ENCODE assay signal across 4 cellular contexts in the genomic region with DNA sequence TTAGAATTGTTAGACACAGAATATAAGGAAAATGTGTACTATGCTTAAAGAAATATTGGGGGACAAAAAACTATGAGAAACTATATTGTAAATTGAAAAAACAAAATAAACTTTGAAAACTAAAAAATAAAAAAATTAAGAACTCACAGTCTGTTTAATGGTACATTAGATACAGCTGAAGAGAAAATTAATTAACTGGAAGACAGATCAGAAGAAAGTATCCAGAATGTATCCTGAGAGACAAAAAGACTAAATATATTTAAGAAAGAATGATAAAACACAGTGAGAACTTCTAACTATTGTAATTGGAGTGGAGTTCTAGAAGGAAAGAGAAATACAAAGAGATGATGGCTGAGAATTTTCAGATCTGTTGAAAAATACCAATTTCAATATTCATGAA.
TF ChIP-seq lines count a peak whose summit lies in the region.

No MANE protein-coding gene starts in this region.

TF ChIP-seq in SK-N-SH treated with all-trans-retinoic acid at 6 μM for 48 hours, 23 proteins besides CTCF, POLR2A, EP300 and RAD21 (continued from another document):
- TF ChIP-seq ZFP30 (CRISPR knock-in tag; IDR thresholded peaks at IDR 0.05), result peak; percentile 99

TF ChIP-seq in SK-N-SH, 30 proteins besides CTCF, POLR2A, EP300 and RAD21 (continued from another document and continues in another):
- no peak for TF ChIP-seq GATA2 (CRISPR knock-in tag; IDR thresholded peaks at IDR 0.05)
- no peak for TF ChIP-seq MEF2A (IDR thresholded peaks at IDR 0.05; ENCODE audit: borderline replicate concordance, low read depth)
- TF ChIP-seq TCF12 (IDR thresholded peaks at IDR 0.05), result no peak
- TF ChIP-seq, protein P1, sequence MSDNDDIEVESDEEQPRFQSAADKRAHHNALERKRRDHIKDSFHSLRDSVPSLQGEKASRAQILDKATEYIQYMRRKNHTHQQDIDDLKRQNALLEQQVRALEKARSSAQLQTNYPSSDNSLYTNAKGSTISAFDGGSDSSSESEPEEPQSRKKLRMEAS (IDR thresholded peaks at IDR 0.05; ENCODE audit: low read depth), result no peak
- TF ChIP-seq ELF1 (IDR thresholded peaks at IDR 0.05), result no peak
- TF ChIP-seq EZH2phosphoT487 (IDR thresholded peaks at IDR 0.05; ENCODE audit: borderline replicate concordance, low read depth), result no peak
- no peak for TF ChIP-seq ZBTB33 (IDR thresholded peaks at IDR 0.05; ENCODE audit: borderline replicate concordance, low read depth)
- no peak for TF ChIP-seq YY1 (IDR thresholded peaks at IDR 0.05; ENCODE audit: low read depth)
- TF ChIP-seq TEAD4 (IDR thresholded peaks at IDR 0.05; ENCODE audit: borderline replicate concordance, insufficient read depth), result no peak
- TF ChIP-seq USF1 (IDR thresholded peaks at IDR 0.05; ENCODE audit: borderline replicate concordance, low read depth), result no peak
- no peak for TF ChIP-seq NFIC (IDR thresholded peaks at IDR 0.05; ENCODE audit: borderline replicate concordance)
- no peak for TF ChIP-seq JUND (IDR thresholded peaks at IDR 0.05)
- TF ChIP-seq FOXM1 (IDR thresholded peaks at IDR 0.05; ENCODE audit: low read depth), result no peak

TF ChIP-seq in HEK293, 187 proteins besides CTCF, POLR2A, EP300 and RAD21:
- TF ChIP-seq SETDB1 (IDR thresholded peaks at IDR 0.05; ENCODE audit: insufficient read length, low read length), result peak; percentile 41
- TF ChIP-seq, protein P2, sequence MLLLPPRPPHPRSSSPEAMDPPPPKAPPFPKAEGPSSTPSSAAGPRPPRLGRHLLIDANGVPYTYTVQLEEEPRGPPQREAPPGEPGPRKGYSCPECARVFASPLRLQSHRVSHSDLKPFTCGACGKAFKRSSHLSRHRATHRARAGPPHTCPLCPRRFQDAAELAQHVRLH (tag by site-specific recombination; IDR thresholded peaks at IDR 0.05), result peak; percentile 79
- TF ChIP-seq, protein P3, sequence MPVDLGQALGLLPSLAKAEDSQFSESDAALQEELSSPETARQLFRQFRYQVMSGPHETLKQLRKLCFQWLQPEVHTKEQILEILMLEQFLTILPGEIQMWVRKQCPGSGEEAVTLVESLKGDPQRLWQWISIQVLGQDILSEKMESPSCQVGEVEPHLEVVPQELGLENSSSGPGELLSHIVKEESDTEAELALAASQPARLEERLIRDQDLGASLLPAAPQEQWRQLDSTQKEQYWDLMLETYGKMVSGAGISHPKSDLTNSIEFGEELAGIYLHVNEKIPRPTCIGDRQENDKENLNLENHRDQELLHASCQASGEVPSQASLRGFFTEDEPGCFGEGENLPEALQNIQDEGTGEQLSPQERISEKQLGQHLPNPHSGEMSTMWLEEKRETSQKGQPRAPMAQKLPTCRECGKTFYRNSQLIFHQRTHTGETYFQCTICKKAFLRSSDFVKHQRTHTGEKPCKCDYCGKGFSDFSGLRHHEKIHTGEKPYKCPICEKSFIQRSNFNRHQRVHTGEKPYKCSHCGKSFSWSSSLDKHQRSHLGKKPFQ (tag by site-specific recombination; IDR thresholded peaks at IDR 0.05), result no peak
- TF ChIP-seq, protein P4, sequence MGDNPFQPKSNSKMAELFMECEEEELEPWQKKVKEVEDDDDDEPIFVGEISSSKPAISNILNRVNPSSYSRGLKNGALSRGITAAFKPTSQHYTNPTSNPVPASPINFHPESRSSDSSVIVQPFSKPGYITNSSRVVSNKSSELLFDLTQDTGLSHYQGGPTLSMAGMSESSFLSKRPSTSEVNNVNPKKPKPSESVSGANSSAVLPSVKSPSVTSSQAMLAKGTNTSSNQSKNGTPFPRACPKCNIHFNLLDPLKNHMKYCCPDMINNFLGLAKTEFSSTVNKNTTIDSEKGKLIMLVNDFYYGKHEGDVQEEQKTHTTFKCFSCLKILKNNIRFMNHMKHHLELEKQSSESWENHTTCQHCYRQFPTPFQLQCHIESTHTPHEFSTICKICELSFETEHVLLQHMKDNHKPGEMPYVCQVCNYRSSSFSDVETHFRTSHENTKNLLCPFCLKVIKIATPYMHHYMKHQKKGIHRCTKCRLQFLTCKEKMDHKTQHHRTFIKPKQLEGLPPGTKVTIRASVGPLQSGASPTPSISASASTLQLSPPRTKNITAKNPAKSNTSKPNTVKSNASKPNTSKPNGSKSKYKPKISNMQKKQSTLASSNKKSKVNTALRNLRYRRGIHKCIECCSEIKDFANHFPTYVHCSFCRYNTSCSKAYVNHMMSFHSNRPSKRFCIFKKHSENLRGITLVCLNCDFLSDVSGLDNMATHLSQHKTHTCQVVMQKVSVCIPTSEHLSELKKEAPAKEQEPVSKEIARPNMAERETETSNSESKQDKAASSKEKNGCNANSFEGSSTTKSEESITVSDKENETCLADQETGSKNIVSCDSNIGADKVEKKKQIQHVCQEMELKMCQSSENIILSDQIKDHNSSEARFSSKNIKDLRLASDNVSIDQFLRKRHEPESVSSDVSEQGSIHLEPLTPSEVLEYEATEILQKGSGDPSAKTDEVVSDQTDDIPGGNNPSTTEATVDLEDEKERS (tag by site-specific recombination; IDR thresholded peaks at IDR 0.05), result peak; percentile 66; the same call in 1 of the 2 replicates

TF ChIP-seq in K562, 482 proteins besides CTCF, POLR2A, EP300 and RAD21 (continued from another document):
- TF ChIP-seq ZNF57 (CRISPR knock-in tag; IDR thresholded peaks at IDR 0.05) (no peak), RFX7 (CRISPR knock-in tag; IDR thresholded peaks at IDR 0.05) (no peak), CBX3 (IDR thresholded peaks at IDR 0.05; ENCODE audit: borderline replicate concordance in 1 of 2, low read length in 2 of 2) (0 out of 3 replicates have a peak, but pooled peaks of 1 of the 2 experiments have one; percentile 50), ZNF311 (CRISPR knock-in tag; IDR thresholded peaks at IDR 0.05) (no peak), TCF15 (CRISPR knock-in tag; IDR thresholded peaks at IDR 0.05) (no peak), MEIS2 (IDR thresholded peaks at IDR 0.05; ENCODE audit: partially characterized antibody) (no peak), HLTF (IDR thresholded peaks at IDR 0.05) (no peak), RBM25 (IDR thresholded peaks at IDR 0.05; ENCODE audit: low read depth, low read length, severe bottlenecking) (peak; percentile 10), SNIP1 (IDR thresholded peaks at IDR 0.05; ENCODE audit: low read depth) (no peak), DMBX1 (CRISPR knock-in tag; IDR thresholded peaks at IDR 0.05; ENCODE audit: borderline replicate concordance) (no peak), ZEB2 (IDR thresholded peaks at IDR 0.05) (no peak), ZNF280A (IDR thresholded peaks at IDR 0.05; ENCODE audit: low read depth, partially characterized antibody) (peak; percentile 35), ZFPM2 (CRISPR knock-in tag; IDR thresholded peaks at IDR 0.05) (no peak), ZNF318 (IDR thresholded peaks at IDR 0.05; ENCODE audit: borderline replicate concordance in 1 of 2, low read depth in 1 of 2) (no peak), SREBF2 (CRISPR knock-in tag; IDR thresholded peaks at IDR 0.05) (no peak), ZBTB2 (IDR thresholded peaks at IDR 0.05) (no peak), TBL1XR1 (IDR thresholded peaks at IDR 0.05; ENCODE audit: low read length in 2 of 2) (no peak)
- TF ChIP-seq, protein P5, sequence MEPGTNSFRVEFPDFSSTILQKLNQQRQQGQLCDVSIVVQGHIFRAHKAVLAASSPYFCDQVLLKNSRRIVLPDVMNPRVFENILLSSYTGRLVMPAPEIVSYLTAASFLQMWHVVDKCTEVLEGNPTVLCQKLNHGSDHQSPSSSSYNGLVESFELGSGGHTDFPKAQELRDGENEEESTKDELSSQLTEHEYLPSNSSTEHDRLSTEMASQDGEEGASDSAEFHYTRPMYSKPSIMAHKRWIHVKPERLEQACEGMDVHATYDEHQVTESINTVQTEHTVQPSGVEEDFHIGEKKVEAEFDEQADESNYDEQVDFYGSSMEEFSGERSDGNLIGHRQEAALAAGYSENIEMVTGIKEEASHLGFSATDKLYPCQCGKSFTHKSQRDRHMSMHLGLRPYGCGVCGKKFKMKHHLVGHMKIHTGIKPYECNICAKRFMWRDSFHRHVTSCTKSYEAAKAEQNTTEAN (CRISPR knock-in tag; IDR thresholded peaks at IDR 0.05), result no peak
TF ChIP-seq in K562: peak in this region for 3.
